ENCODE assay signal across 8 cellular contexts in genomic region chr9:94065535-94065961, GRCh38. TPM values are rescaled to one million over a fixed set of nuclear protein-coding genes. Genes with fewer than 3 reads are reported as not detected.
DNase-seq lines count a peak whose midpoint lies in the region; ATAC-seq lines count a peak whose summit lies in the region.

No MANE protein-coding gene starts in this region.

- CTCF ChIA-PET in CD8-positive, alpha-beta memory T cell (lab: Charles Lee): interaction anchor here (0.9 to 10.3 kb wide), 7 partner anchors 9 to 148 kb away, joined by 3 to 168 read pairs (median 3); no protein-coding TSS in a partner anchor
- CTCF ChIA-PET in activated CD4-positive, alpha-beta memory T cell treated with anti-CD3 and anti-CD28 coated beads, Interleukin-2, amount 10 ng/mL, durations not matched to agents 7 days and 5 days (lab: Charles Lee): interaction anchor here (0.9 to 5.6 kb wide), 8 partner anchors 20 to 148 kb away, joined by 3 to 126 read pairs (median 5); no protein-coding TSS in a partner anchor

- POLR2A ChIA-PET in CD8-positive, alpha-beta memory T cell (lab: Charles Lee): no interaction called here
- POLR2A ChIA-PET in activated CD4-positive, alpha-beta memory T cell treated with anti-CD3 and anti-CD28 coated beads, Interleukin-2, amount 10 ng/mL, durations not matched to agents 7 days and 5 days (lab: Charles Lee): no interaction called here

- H3K4me3 Mint-ChIP-seq in CD8-positive, alpha-beta memory T cell: no peak overlapping the region
- no peak overlapping the region for H3K4me3 Mint-ChIP-seq in activated CD4-positive, alpha-beta memory T cell treated with anti-CD3 and anti-CD28 coated beads, Interleukin-2, amount 10 ng/mL, durations not matched to agents 7 days and 5 days

- no peaks in the 10 kb centered on the region for H3K9me3 ChIP-seq in CD8-positive, alpha-beta memory T cell (ENCODE audit: low read length)

- no peak overlapping the region for H3K27ac ChIP-seq in CD8-positive, alpha-beta memory T cell (ENCODE audit: low read depth, low read length)

- peak overlapping the region in 2 of 8 donors; percentile 14 to 61 for H3K27ac Mint-ChIP-seq in CD8-positive, alpha-beta memory T cell
- no peak overlapping the region for H3K27ac Mint-ChIP-seq in activated CD4-positive, alpha-beta memory T cell treated with anti-CD3 and anti-CD28 coated beads, Interleukin-2, amount 10 ng/mL, durations not matched to agents 7 days and 5 days

- ATAC-seq in HG02852 (IDR thresholded peaks at IDR 0.05; ENCODE audit: unreplicated experiment) (peak; percentile 54), HG02970 (IDR thresholded peaks at IDR 0.05; ENCODE audit: low FRiP score, unreplicated experiment) (no peak)

- H3K4me3 ChIP-seq in CD8-positive, alpha-beta memory T cell (ENCODE audit: low read length): no peak overlapping the region

- peaks cover 0 to 2% of the 10 kb centered on the region in 2 donors for H3K27me3 Mint-ChIP-seq in CD8-positive, alpha-beta memory T cell
- H3K27me3 Mint-ChIP-seq in activated CD4-positive, alpha-beta memory T cell treated with anti-CD3 and anti-CD28 coated beads, Interleukin-2, amount 10 ng/mL, durations not matched to agents 7 days and 5 days: no peaks in the 10 kb centered on the region

- no peaks in the 10 kb centered on the region for H3K36me3 ChIP-seq in CD8-positive, alpha-beta memory T cell (ENCODE audit: insufficient read depth, low read length)

- H3K4me1 Mint-ChIP-seq in CD8-positive, alpha-beta memory T cell: peaks cover 2 to 7% (median 3%) of the 10 kb centered on the region in 3 donors
- peaks cover 2% of the 10 kb centered on the region for H3K4me1 Mint-ChIP-seq in activated CD4-positive, alpha-beta memory T cell treated with anti-CD3 and anti-CD28 coated beads, Interleukin-2, amount 10 ng/mL, durations not matched to agents 7 days and 5 days

- peak; percentile 47 to 80 (median 63) for DNase-seq in CD8-positive, alpha-beta memory T cell
- peak; percentile 50 for DNase-seq in NCI-H774 (lab: John Stamatoyannopoulos, UW)
- DNase-seq in activated CD4-positive, alpha-beta memory T cell treated with anti-CD3 and anti-CD28 coated beads, Interleukin-2, amount 10 ng/mL, durations not matched to agents 7 days and 5 days: peak; percentile 73
- peak; percentile 65 for DNase-seq in effector CD4-positive, alpha-beta T cell
- DNase-seq in lung microvascular endothelial cell (ENCODE audit: low read depth in 2 of 2): peak; percentile 88 to 89
- peak; percentile 30 for DNase-seq in stimulated activated CD8-positive, alpha-beta memory T cell treated with anti-CD3 and anti-CD28 coated beads, Interleukin-12 subunit alpha, Interleukin-12 subunit beta, amount 100 ng/mL, for 4 hours (ENCODE audit: low read depth)

- H3K27me3 ChIP-seq in CD8-positive, alpha-beta memory T cell (ENCODE audit: insufficient read depth, low read length, poor library complexity, severe bottlenecking): no peaks in the 10 kb centered on the region

- peaks cover 5 to 16% (median 12%) of the 10 kb centered on the region in 3 donors for H3K36me3 Mint-ChIP-seq in CD8-positive, alpha-beta memory T cell
- peaks cover 6% of the 10 kb centered on the region for H3K36me3 Mint-ChIP-seq in activated CD4-positive, alpha-beta memory T cell treated with anti-CD3 and anti-CD28 coated beads, Interleukin-2, amount 10 ng/mL, durations not matched to agents 7 days and 5 days (ENCODE audit: low read depth)

- peaks cover 4 to 19% (median 13%) of the 10 kb centered on the region in 5 donors for H3K9me3 Mint-ChIP-seq in CD8-positive, alpha-beta memory T cell
- H3K9me3 Mint-ChIP-seq in activated CD4-positive, alpha-beta memory T cell treated with anti-CD3 and anti-CD28 coated beads, Interleukin-2, amount 10 ng/mL, durations not matched to agents 7 days and 5 days: peaks cover 7% of the 10 kb centered on the region

- H3K4me1 ChIP-seq in CD8-positive, alpha-beta memory T cell (ENCODE audit: insufficient read depth, low read length): no peaks in the 10 kb centered on the region

RNA-seq across cellular contexts. Expression of gene PTPDC1, which starts 18.7 kb away (rescaled TPM):
- total RNA-seq in CD8-positive, alpha-beta memory T cell: 1 to 10 TPM; 5.7 to 6.2 TPM
- 1.8 TPM for polyA plus RNA-seq in CD8-positive, alpha-beta memory T cell
- 1 to 10 TPM; 3.9 TPM for total RNA-seq in activated CD4-positive, alpha-beta memory T cell treated with anti-CD3 and anti-CD28 coated beads, Interleukin-2, amount 10 ng/mL, durations not matched to agents 7 days and 5 days
- 3.0 and 3.5 TPM in 2 replicates for total RNA-seq in lung microvascular endothelial cell

Comparison
In these comparisons a context has a peak if more than half of its experiments do, and no peak if none do; other contexts are left out.
1. DNase-seq: peak in every context shown above with its lines; median percentile 88 in lung microvascular endothelial cell; 73 in activated CD4-positive, alpha-beta memory T cell treated with anti-CD3 and anti-CD28 coated beads, Interleukin-2, amount 10 ng/mL, durations not matched to agents 7 days and 5 days; 65 in effector CD4-positive, alpha-beta T cell; 63 in CD8-positive, alpha-beta memory T cell; 50 in NCI-H774; 30 in stimulated activated CD8-positive, alpha-beta memory T cell treated with anti-CD3 and anti-CD28 coated beads, Interleukin-12 subunit alpha, Interleukin-12 subunit beta, amount 100 ng/mL, for 4 hours.